ENCODE assay signal across 4 cellular contexts in genomic region chr2:71445142-71445541, GRCh38. TPM values are rescaled to one million over a fixed set of nuclear protein-coding genes. Genes with fewer than 3 reads are reported as not detected.
"Had no signal": no experiment of that assay in that cellular context is flagged by ENCODE, and none has a peak within 500 bp of the region (broad histone marks: within the 10 kb centered on the region; RNA-seq: fewer than 3 reads in every experiment).

No MANE protein-coding gene starts in this region.

RNA-seq across cellular contexts. Expression of gene DYSF, which starts 8.2 kb away (rescaled TPM):
- total RNA-seq: activated CD4-positive, alpha-beta memory T cell treated with anti-CD3 and anti-CD28 coated beads for 36 hours; activated CD4-positive, alpha-beta T cell treated with anti-CD3 and anti-CD28 coated beads, Interleukin-2, amount 10 ng/mL, durations not matched to agents 24 days and 14 days; activated T-helper 1 cell treated with anti-CD3 and anti-CD28 coated beads, Interleukin-12 subunit alpha, Interleukin-12 subunit beta, Interleukin-2, Interleukin-4 antibody, amounts not matched to agents 30 ng/mL and 10 ng/mL and 1 ng/mL, durations not matched to agents 14 hours and 24 hours and 36 hours; T-helper 2 cell treated with Interferon-gamma antibody and Interleukin-4, amounts not matched to agents 100 ng/mL and 5 ng/mL, for 36 hours had no signal
